39 cellular contexts compared by ENCODE assay signal in genomic region chr12:84191779-84192178, GRCh38.
"Had no signal": no experiment of that assay in that cellular context is flagged by ENCODE, and none has a peak within 500 bp of the region (broad histone marks: within the 10 kb centered on the region; RNA-seq: fewer than 3 reads in every experiment).

No MANE protein-coding gene starts in this region.

- H3K27ac Mint-ChIP-seq: activated B cell treated with CpG ODN at 0.5 μM for 24 hours; activated CD4-positive, alpha-beta memory T cell treated with anti-CD3 and anti-CD28 coated beads for 36 hours; activated CD4-positive, alpha-beta T cell treated with anti-CD3 and anti-CD28 coated beads, Interleukin-2, amount 10 ng/mL, durations not matched to agents 24 days and 14 days; activated CD8-positive, alpha-beta T cell treated with anti-CD3 and anti-CD28 coated beads for 36 hours; activated naive CD4-positive, alpha-beta T cell treated with anti-CD3 and anti-CD28 coated beads for 36 hours; activated naive CD4-positive, alpha-beta T cell treated with anti-CD3 and anti-CD28 coated beads, Interleukin-2, amount 50 U/mL, for 72 hours; activated naive CD8-positive, alpha-beta T cell treated with anti-CD3 and anti-CD28 coated beads for 36 hours; activated T-cell treated with anti-CD3 and anti-CD28 coated beads, Interleukin-2, amount 50 U/mL, for 72 hours; activated T-helper 1 cell treated with anti-CD3 and anti-CD28 coated beads, Interleukin-12 subunit alpha, Interleukin-12 subunit beta, Interleukin-2, Interleukin-4 antibody, amounts not matched to agents 30 ng/mL and 10 ng/mL and 1 ng/mL, durations not matched to agents 14 hours and 24 hours and 36 hours; activated T-helper 17 cell treated with anti-CD3 and anti-CD28 coated beads, Interleukin-2, amount 50 U/mL, for 72 hours; T-helper 1 cell treated with Interleukin-12 subunit alpha and Interleukin-12 subunit beta and Interleukin-4 antibody, amounts not matched to agents 30 μg/mL and 1 μg/mL, for 36 hours; T-helper 2 cell treated with Interferon-gamma antibody and Interleukin-4, amounts not matched to agents 5 μg/mL and 100 μg/mL, for 36 hours had no signal

- H3K27me3 Mint-ChIP-seq: activated B cell treated with CpG ODN at 0.5 μM for 24 hours; activated CD4-positive, alpha-beta memory T cell treated with anti-CD3 and anti-CD28 coated beads for 36 hours; activated CD4-positive, alpha-beta T cell treated with anti-CD3 and anti-CD28 coated beads, Interleukin-2, amount 10 ng/mL, durations not matched to agents 24 days and 14 days; activated CD8-positive, alpha-beta T cell treated with anti-CD3 and anti-CD28 coated beads for 36 hours; activated naive CD8-positive, alpha-beta T cell treated with anti-CD3 and anti-CD28 coated beads for 36 hours; activated T-helper 17 cell treated with anti-CD3 and anti-CD28 coated beads, Interleukin-2, amount 50 U/mL, for 72 hours; central memory CD8-positive, alpha-beta T cell had no signal

- H3K4me3 Mint-ChIP-seq: activated B cell treated with CpG ODN at 0.5 μM for 24 hours; activated CD4-positive, alpha-beta memory T cell treated with anti-CD3 and anti-CD28 coated beads for 36 hours; activated CD4-positive, alpha-beta T cell treated with anti-CD3 and anti-CD28 coated beads, Interleukin-2, amount 10 ng/mL, durations not matched to agents 24 days and 14 days; activated CD8-positive, alpha-beta T cell treated with anti-CD3 and anti-CD28 coated beads for 36 hours; activated naive CD4-positive, alpha-beta T cell treated with anti-CD3 and anti-CD28 coated beads for 36 hours; activated naive CD8-positive, alpha-beta T cell treated with anti-CD3 and anti-CD28 coated beads for 36 hours; activated T-cell treated with anti-CD3 and anti-CD28 coated beads, Interleukin-2, amount 50 U/mL, for 72 hours; activated T-helper 1 cell treated with anti-CD3 and anti-CD28 coated beads, Interleukin-12 subunit alpha, Interleukin-12 subunit beta, Interleukin-2, Interleukin-4 antibody, amounts not matched to agents 30 ng/mL and 10 ng/mL and 1 ng/mL, durations not matched to agents 14 hours and 24 hours and 36 hours; activated T-helper 17 cell treated with anti-CD3 and anti-CD28 coated beads, Interleukin-2, amount 50 U/mL, for 72 hours; central memory CD8-positive, alpha-beta T cell; T-helper 1 cell treated with Interleukin-12 subunit alpha and Interleukin-12 subunit beta and Interleukin-4 antibody, amounts not matched to agents 30 μg/mL and 1 μg/mL, for 36 hours; T-helper 2 cell treated with Interferon-gamma antibody and Interleukin-4, amounts not matched to agents 5 μg/mL and 100 μg/mL, for 36 hours had no signal

- H3K4me1 Mint-ChIP-seq: activated B cell treated with CpG ODN at 0.5 μM for 24 hours; activated CD4-positive, alpha-beta T cell treated with anti-CD3 and anti-CD28 coated beads, Interleukin-2, amount 10 ng/mL, durations not matched to agents 24 days and 14 days; activated naive CD8-positive, alpha-beta T cell treated with anti-CD3 and anti-CD28 coated beads for 36 hours; activated T-helper 17 cell treated with anti-CD3 and anti-CD28 coated beads, Interleukin-2, amount 50 U/mL, for 72 hours; central memory CD8-positive, alpha-beta T cell had no signal

- H3K9me3 ChIP-seq: adrenal gland, body of pancreas, breast epithelium had no signal

- H3K27ac ChIP-seq: adrenal gland, body of pancreas, brain microvascular endothelial cell, breast epithelium, cardiac muscle cell, VCaP had no signal

- H3K4me1 ChIP-seq: adrenal gland, body of pancreas, breast epithelium had no signal

- H3K4me3 ChIP-seq: adrenal gland, body of pancreas, breast epithelium, cardiac muscle cell had no signal

- DNase-seq: activated B cell treated with CpG ODN at 0.5 μM for 24 hours; activated CD4-positive, alpha-beta memory T cell treated with anti-CD3 and anti-CD28 coated beads for 36 hours; activated CD4-positive, alpha-beta T cell treated with anti-CD3 and anti-CD28 coated beads for 4 hours; activated CD4-positive, alpha-beta T cell treated with anti-CD3 and anti-CD28 coated beads, Interleukin-2, amount 10 ng/mL, durations not matched to agents 24 days and 14 days; activated CD4-positive, alpha-beta T cell treated with anti-CD3 and anti-CD28 coated beads, Interleukin-2, amount 50 U/mL, for 1 hour; activated CD4-positive, alpha-beta T cell treated with anti-CD3 and anti-CD28 coated beads, Interleukin-2, amount 50 U/mL, for 4 hours; activated CD4-positive, CD25-positive, alpha-beta regulatory T cell treated with anti-CD3 and anti-CD28 coated beads, Interleukin-2, amount 50 U/mL, for 72 hours; activated CD8-positive, alpha-beta memory T cell treated with anti-CD3 and anti-CD28 coated beads, Interleukin-2, amount 50 U/mL, for 4 hours; activated CD8-positive, alpha-beta T cell treated with anti-CD3 and anti-CD28 coated beads for 36 hours; activated effector memory CD4-positive, alpha-beta T cell treated with anti-CD3 and anti-CD28 coated beads, Interleukin-2, amount 50 U/mL, for 16 hours; activated gamma-delta T cell treated with Interleukin-2 at 50 U/mL for 16 hours; activated naive CD4-positive, alpha-beta T cell; activated naive CD4-positive, alpha-beta T cell treated with anti-CD3 and anti-CD28 coated beads for 36 hours; activated naive CD4-positive, alpha-beta T cell treated with anti-CD3 and anti-CD28 coated beads, Interleukin-2, amount 50 U/mL, for 16 hours; activated naive CD8-positive, alpha-beta T cell treated with anti-CD3 and anti-CD28 coated beads for 36 hours; activated T-cell treated with anti-CD3 and anti-CD28 coated beads for 4 hours; activated T-cell treated with anti-CD3 and anti-CD28 coated beads, Interleukin-2, amount 50 U/mL, for 1 hour; activated T-cell treated with anti-CD3 and anti-CD28 coated beads, Interleukin-2, amount 50 U/mL, for 72 hours; adrenal gland; amniotic stem cell; aorta; body of pancreas; brain microvascular endothelial cell; caudate nucleus; cerebellar nuclear complex; T-helper 1 cell; T-helper 2 cell; T-helper 9 cell had no signal

- ATAC-seq: activated CD8-positive, alpha-beta T cell treated with anti-CD3 and anti-CD28 coated beads for 36 hours; activated naive CD4-positive, alpha-beta T cell treated with anti-CD3 and anti-CD28 coated beads, Interleukin-2, amount 50 U/mL, for 72 hours; activated T-cell treated with anti-CD3 and anti-CD28 coated beads, Interleukin-2, amount 50 U/mL, for 72 hours; activated T-helper 17 cell treated with anti-CD3 and anti-CD28 coated beads, Interleukin-2, amount 50 U/mL, for 72 hours; body of pancreas had no signal

- H3K36me3 Mint-ChIP-seq: activated CD4-positive, alpha-beta memory T cell treated with anti-CD3 and anti-CD28 coated beads for 36 hours; activated naive CD8-positive, alpha-beta T cell treated with anti-CD3 and anti-CD28 coated beads for 36 hours had no signal

- FAIRE-seq: astrocyte, TTC549 had no signal

- H3K27me3 ChIP-seq: adrenal gland, body of pancreas, brain microvascular endothelial cell, breast epithelium, cardiac muscle cell had no signal

- H3K36me3 ChIP-seq: adrenal gland, brain microvascular endothelial cell, breast epithelium, cardiac muscle cell had no signal

- H3K9me3 Mint-ChIP-seq: activated CD4-positive, alpha-beta T cell treated with anti-CD3 and anti-CD28 coated beads, Interleukin-2, amount 10 ng/mL, durations not matched to agents 24 days and 14 days had no signal
